Comparison of ENCODE assay signal across 13 cellular contexts in genomic region chr1:87864676-87865075, GRCh38.
DNase-seq lines count a peak whose midpoint lies in the region; ATAC-seq, FAIRE-seq and TF ChIP-seq lines count a peak whose summit lies in the region.
"Had no signal": no experiment of that assay in that cellular context is flagged by ENCODE, and none has a peak within 500 bp of the region (broad histone marks: within the 10 kb centered on the region; RNA-seq: fewer than 3 reads in every experiment).

No MANE protein-coding gene starts in this region.

- H3K9me3 ChIP-seq in GM12878 (replicated peaks; ENCODE audit: control insufficient read depth, insufficient read depth, low read length) (no peaks in the 10 kb centered on the region), PC-3 (ENCODE audit: low read length) (no peaks in the 10 kb centered on the region)

- POLR2A ChIA-PET in GM12878 (lab: Charles Lee) (no interaction called here), PC-3 (lab: Charles Lee; ENCODE audit: unreplicated experiment) (no interaction called here)

- DNase-seq in GM12878 (ENCODE audit: low read depth, low spot score) (no peak), PC-3 (no peak), GM13976 (ENCODE audit: low spot score) (no peak), ureter (ENCODE audit: low spot score) (no peak), foreskin fibroblast (no peak)
- DNase-seq: activated CD4-positive, alpha-beta memory T cell treated with anti-CD3 and anti-CD28 coated beads for 36 hours; CD8-positive, alpha-beta T cell; NCI-H526; stimulated activated CD4-positive, alpha-beta T cell treated with anti-CD3 and anti-CD28 coated beads, Interleukin-12 subunit alpha, Interleukin-12 subunit beta, amount 100 ng/mL, for 4 hours had no signal

- TF ChIP-seq EP300 in GM12878 (IDR thresholded peaks at IDR 0.05; ENCODE audit: borderline replicate concordance in 1 of 2, control insufficient read depth in 1 of 2, low read depth in 2 of 2, low read length in 2 of 2): no peak

- H3K79me2 ChIP-seq in GM12878 (ENCODE audit: control insufficient read depth, insufficient read depth, low read length) (no peaks in the 10 kb centered on the region), PC-3 (ENCODE audit: low read length) (no peaks in the 10 kb centered on the region)

- no peaks in the 10 kb centered on the region for H3F3A ChIP-seq in PC-3 (ENCODE audit: low read length, unreplicated experiment)

- no peak overlapping the region for H2AFZ ChIP-seq in GM12878 (ENCODE audit: control insufficient read depth, low read depth, low read length)
- H2AFZ ChIP-seq in PC-3 (ENCODE audit: low read length): no peak overlapping the region

- SMC1A ChIA-PET in GM12878 (lab: Charles Lee; ENCODE audit: uncharacterized antibody, unreplicated experiment): interaction anchor here (0.8 kb wide), 1 partner anchor 43 kb away, joined by 3 read pairs; no protein-coding TSS in a partner anchor

- TF ChIP-seq RAD21 in GM12878 (IDR thresholded peaks at IDR 0.05; ENCODE audit: insufficient read depth, low read depth, low read length): no peak

- no peak for TF ChIP-seq POLR2A in GM12878 (IDR thresholded peaks at IDR 0.05; ENCODE audit: low read depth, low read length)

- H3K9me2 ChIP-seq in PC-3 (replicated peaks; ENCODE audit: low read length): no peaks in the 10 kb centered on the region

- H3K4me3 ChIP-seq in GM12878 (no peak overlapping the region), PC-3 (ENCODE audit: low read length) (no peak overlapping the region), foreskin fibroblast (ENCODE audit: low read depth in 1 of 2, low read length in 2 of 2) (no peak overlapping the region)

- H3K4me2 ChIP-seq in GM12878 (ENCODE audit: control insufficient read depth, insufficient read depth) (no peak overlapping the region), PC-3 (ENCODE audit: low read length) (no peak overlapping the region)

- H3K36me3 ChIP-seq in GM12878 (ENCODE audit: control insufficient read depth in 2 of 2, insufficient read depth in 2 of 2, low read length in 1 of 2): no peaks in the 10 kb centered on the region
- H3K36me3 ChIP-seq in PC-3 (ENCODE audit: low read depth, low read length): no peaks in the 10 kb centered on the region

- no peak overlapping the region for H3K9ac ChIP-seq in GM12878 (ENCODE audit: control insufficient read depth, insufficient read depth, low read length)
- no peak overlapping the region for H3K9ac ChIP-seq in PC-3 (ENCODE audit: low read length)

- H3K27me3 ChIP-seq in GM12878 (replicated peaks in 1 of 2; ENCODE audit: control insufficient read depth in 2 of 2, insufficient read depth in 2 of 2, low read length in 1 of 2) (no peaks in the 10 kb centered on the region), PC-3 (ENCODE audit: low read length) (no peaks in the 10 kb centered on the region)

- CTCF ChIA-PET in GM12878 (lab: Yijun Ruan, JAX): no interaction called here
- CTCF ChIA-PET in PC-3 (lab: Charles Lee): no interaction called here

- H4K20me1 ChIP-seq in GM12878 (ENCODE audit: control insufficient read depth, insufficient read depth) (no peaks in the 10 kb centered on the region), PC-3 (ENCODE audit: low read length) (no peaks in the 10 kb centered on the region)

- H3K27ac ChIP-seq in GM12878 (ENCODE audit: control insufficient read depth, insufficient read depth) (no peak overlapping the region), PC-3 (ENCODE audit: low read length) (no peak overlapping the region)

- in situ Hi-C loops in GM12878 (cut with MboI): no loop called here
- in situ Hi-C loops in GM13976 (cut with MboI; ENCODE audit: low sequenced_read_pairs, unreplicated experiment): no loop called here

- BruUV-seq in GM12878 (replicated peaks; lab: Mats Ljungman, UMichigan) (no TSS peak), PC-3 (replicated peaks; lab: Mats Ljungman, UMichigan) (no TSS peak)

- peak; percentile 77 for ATAC-seq in GM18502 (IDR thresholded peaks at IDR 0.05; ENCODE audit: poor library complexity, unreplicated experiment)
- peak; percentile 70 for ATAC-seq in GM21367 (IDR thresholded peaks at IDR 0.05; ENCODE audit: unreplicated experiment)
- peak; percentile 64 for ATAC-seq in HG03460 (IDR thresholded peaks at IDR 0.05; ENCODE audit: unreplicated experiment)
- no peak for ATAC-seq in GM12878
- ATAC-seq in PC-3: no peak
- ATAC-seq: CD8-positive, alpha-beta T cell had no signal

- H3K4me1 ChIP-seq in GM12878 (ENCODE audit: control insufficient read depth, insufficient read depth, low read length) (no peaks in the 10 kb centered on the region), PC-3 (ENCODE audit: insufficient read depth, low read length) (peaks cover 22% of the 10 kb centered on the region)

- RAD21 ChIA-PET in GM12878 (lab: Charles Lee; ENCODE audit: unreplicated experiment): no interaction called here

- TF ChIP-seq CTCF in GM12878 (IDR thresholded peaks at IDR 0.05 in 2 of 3, conservative IDR thresholded peaks at IDR 0.05 in 1 of 3; ENCODE audit: control insufficient read depth in 2 of 3, extremely low read depth in 1 of 3, insufficient read depth in 1 of 3, low read depth in 3 of 3, low read length in 3 of 3) (no peak), PC-3 (conservative IDR thresholded peaks at IDR 0.05; ENCODE audit: low read depth, low read length) (no peak), GM13976 (IDR thresholded peaks at IDR 0.05; ENCODE audit: borderline replicate concordance, control extremely low read depth, extremely low read depth, insufficient read depth, missing control alignments) (no peak), foreskin fibroblast (IDR thresholded peaks at IDR 0.05; ENCODE audit: low read depth, low read length) (no peak)

- WGBS in GM12878 (ENCODE audit: insufficient coverage, insufficient replicate concordance, low lambda C conversion rate, missing lambda C conversion rate): 22% methylated on average over 4 of the region's 4 CpGs

- FAIRE-seq in GM12878 (lab: Jason Lieb, UNC): no peak
- FAIRE-seq: colon had no signal

- intact Hi-C loops in GM12878 (cut with micrococcal nuclease; ENCODE audit: unreplicated experiment): loop anchor here (10.0 kb wide), 1 partner anchor 730 kb away; no protein-coding TSS in a partner anchor
- intact Hi-C loops in PC-3 (cut with micrococcal nuclease): loop anchor here (5.0 to 10.0 kb wide), 2 partner anchors 57 to 540 kb away; partner anchors contain the start of gene LMO4

TF ChIP-seq in GM12878, 131 proteins besides CTCF, POLR2A, EP300 and RAD21:
- TF ChIP-seq MEF2A (IDR thresholded peaks at IDR 0.05; ENCODE audit: insufficient read depth, low read depth, low read length): no peak
- no peak for TF ChIP-seq NBN (IDR thresholded peaks at IDR 0.05)
- TF ChIP-seq RUNX3 (IDR thresholded peaks at IDR 0.05; ENCODE audit: low read length): peak; percentile 42; the same call in 1 of the 2 replicates

Comparison
In these comparisons a context has a peak if more than half of its experiments do, and no peak if none do; other contexts are left out.
1. ATAC-seq: peak in GM18502 (single experiment), GM21367 (single experiment) and HG03460 (single experiment); none in GM12878 (single experiment) and PC-3 (single experiment).